7 cellular contexts compared by ENCODE assay signal in the genomic region with DNA sequence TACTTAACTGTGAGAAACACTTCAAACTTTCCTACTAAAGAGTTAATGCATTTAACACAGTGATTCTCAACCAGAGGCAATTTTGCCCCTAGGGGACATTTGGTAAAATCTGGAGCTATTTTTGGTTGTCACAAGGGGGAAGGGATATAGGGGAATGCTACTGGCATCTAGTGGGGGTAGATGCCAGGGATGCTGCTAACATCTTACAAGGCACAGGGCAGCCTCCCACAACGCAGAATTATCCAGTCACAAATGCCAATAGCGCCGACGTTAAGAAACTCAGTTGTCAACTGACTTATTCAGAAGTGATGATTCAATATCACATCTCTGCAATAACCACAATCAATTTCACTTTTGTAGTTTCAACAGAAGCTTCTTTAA. TPM values are rescaled to one million over a fixed set of nuclear protein-coding genes. Genes with fewer than 3 reads are reported as not detected.
A peak's percentile ranks its signal among the peaks of the same experiment; 100 is the strongest.
DNase-seq lines count a peak whose midpoint lies in the region; ATAC-seq and TF ChIP-seq lines count a peak whose summit lies in the region.

No MANE protein-coding gene starts in this region.

- WGBS in esophagus muscularis mucosa = 8% methylated on average over 4 of the region's 4 CpGs
- 9 to 27% methylated on average over 4 of the region's 4 CpGs for WGBS in sigmoid colon, 2 donors

- no peak for TF ChIP-seq POLR2A in esophagus muscularis mucosa (IDR thresholded peaks at IDR 0.05; ENCODE audit: low read depth)
- no peak for TF ChIP-seq POLR2A in sigmoid colon (IDR thresholded peaks at IDR 0.05)

- no peak for TF ChIP-seq EP300 in esophagus muscularis mucosa (IDR thresholded peaks at IDR 0.05)
- TF ChIP-seq EP300 in sigmoid colon (IDR thresholded peaks at IDR 0.05) = no peak

- 0 out of 3 replicates have a peak, but pooled peaks have one; percentile 23 for TF ChIP-seq CTCF in GM12872 (IDR thresholded peaks at IDR 0.05; ENCODE audit: insufficient read depth, low read depth, low read length)
- peak; percentile 25 for TF ChIP-seq CTCF in activated CD8-positive, alpha-beta T cell treated with anti-CD3 and anti-CD28 coated beads for 36 hours (IDR thresholded peaks at IDR 0.05)
- peak in 1 of 3 experiments; percentile 22 for TF ChIP-seq CTCF in esophagus muscularis mucosa (IDR thresholded peaks at IDR 0.05)
- no peak for TF ChIP-seq CTCF in sigmoid colon (IDR thresholded peaks at IDR 0.05)

- H3K4me3 Mint-ChIP-seq in IgD-negative memory B cell = peak overlapping the region; percentile 88 to 96 (median 95)
- H3K4me3 Mint-ChIP-seq in activated CD8-positive, alpha-beta T cell treated with anti-CD3 and anti-CD28 coated beads for 36 hours = peak overlapping the region; percentile 85

- peaks cover 5% of the 10 kb centered on the region for H3K36me3 Mint-ChIP-seq in IgD-negative memory B cell
- H3K36me3 Mint-ChIP-seq in activated CD8-positive, alpha-beta T cell treated with anti-CD3 and anti-CD28 coated beads for 36 hours (ENCODE audit: low read depth) = peaks cover 10% of the 10 kb centered on the region

- H3K27ac ChIP-seq in esophagus muscularis mucosa (replicated peaks in 1 of 4) (peak overlapping the region; percentile 99 to 100 (median 99)), sigmoid colon (peak overlapping the region; percentile 46 to 99 (median 98))

- H3K4me3 ChIP-seq in esophagus muscularis mucosa (peak overlapping the region; percentile 1 to 99 (median 92)), sigmoid colon (peak overlapping the region in 2 of 4 donors; percentile 70 to 80)

- H3K4me1 ChIP-seq in esophagus muscularis mucosa = peaks cover 22 to 58% (median 40%) of the 10 kb centered on the region in 4 donors
- H3K4me1 ChIP-seq in sigmoid colon = peaks cover 0 to 35% (median 23%) of the 10 kb centered on the region in 4 donors

- H3K9me3 ChIP-seq in esophagus muscularis mucosa (no peaks in the 10 kb centered on the region), sigmoid colon (no peaks in the 10 kb centered on the region)

- POLR2A ChIA-PET in activated CD8-positive, alpha-beta T cell treated with anti-CD3 and anti-CD28 coated beads for 36 hours (lab: Charles Lee) = interaction anchor here (0.9 to 4.4 kb wide), 8 partner anchors 15 to 858 kb away, joined by 3 to 21 read pairs (median 5); no protein-coding TSS in a partner anchor

- H3K27me3 ChIP-seq in esophagus muscularis mucosa (no peaks in the 10 kb centered on the region), sigmoid colon (no peaks in the 10 kb centered on the region)

- DNase-seq in activated CD8-positive, alpha-beta T cell treated with anti-CD3 and anti-CD28 coated beads for 36 hours = peak; percentile 79
- DNase-seq in esophagus muscularis mucosa (ENCODE audit: extremely low spot score) = no peak
- DNase-seq in sigmoid colon = no peak
- no peak for DNase-seq in sciatic nerve (ENCODE audit: low spot score)

- H3K4me1 Mint-ChIP-seq in IgD-negative memory B cell = peaks cover 29 to 38% (median 36%) of the 10 kb centered on the region in 3 donors
- H3K4me1 Mint-ChIP-seq in activated CD8-positive, alpha-beta T cell treated with anti-CD3 and anti-CD28 coated beads for 36 hours (ENCODE audit: low read depth) = peaks cover 40% of the 10 kb centered on the region

- intact Hi-C loops in activated CD8-positive, alpha-beta T cell treated with anti-CD3 and anti-CD28 coated beads for 36 hours (cut with micrococcal nuclease) = loop anchor here (5.0 to 10.0 kb wide), 2 partner anchors 82 to 140 kb away; no protein-coding TSS in a partner anchor
- intact Hi-C loops in esophagus muscularis mucosa (cut with DNase I) = loop anchor here (5.0 kb wide), 1 partner anchor 35 kb away; no protein-coding TSS in a partner anchor
- intact Hi-C loops in sigmoid colon (cut with DNase I) = loop anchor here (5.0 to 10.0 kb wide), 2 partner anchors 140 to 448 kb away; a partner anchor contains a TSS
- intact Hi-C loops in sciatic nerve (cut with DNase I) = no loop called here

- no peaks in the 10 kb centered on the region for H3K36me3 ChIP-seq in esophagus muscularis mucosa
- no peaks in the 10 kb centered on the region for H3K36me3 ChIP-seq in sigmoid colon

- H3K27ac Mint-ChIP-seq in IgD-negative memory B cell = peak overlapping the region; percentile 94 to 96 (median 95)
- H3K27ac Mint-ChIP-seq in activated CD8-positive, alpha-beta T cell treated with anti-CD3 and anti-CD28 coated beads for 36 hours = peak overlapping the region; percentile 97

- H3K9me3 Mint-ChIP-seq in IgD-negative memory B cell = no peaks in the 10 kb centered on the region
- no peaks in the 10 kb centered on the region for H3K9me3 Mint-ChIP-seq in activated CD8-positive, alpha-beta T cell treated with anti-CD3 and anti-CD28 coated beads for 36 hours

- H3K27me3 Mint-ChIP-seq in IgD-negative memory B cell = no peaks in the 10 kb centered on the region
- no peaks in the 10 kb centered on the region for H3K27me3 Mint-ChIP-seq in activated CD8-positive, alpha-beta T cell treated with anti-CD3 and anti-CD28 coated beads for 36 hours

- peak; percentile 32 for ATAC-seq in activated CD8-positive, alpha-beta T cell treated with anti-CD3 and anti-CD28 coated beads for 36 hours
- ATAC-seq in sciatic nerve = no peak
- no peak for ATAC-seq in HG02798 (IDR thresholded peaks at IDR 0.05; ENCODE audit: poor library complexity, unreplicated experiment)

- CTCF ChIA-PET in activated CD8-positive, alpha-beta T cell treated with anti-CD3 and anti-CD28 coated beads for 36 hours (lab: Charles Lee) = interaction anchor here (0.8 to 1.7 kb wide), 8 partner anchors 16 to 141 kb away, joined by 3 to 6 read pairs (median 4); no protein-coding TSS in a partner anchor

RNA-seq across cellular contexts. Expression of a gene that starts 2.0 kb away (rescaled TPM):
- polyA plus RNA-seq in IgD-negative memory B cell (20.5 TPM), sigmoid colon (1 to 10 TPM; 3.0 to 4.9 (median 4.4) TPM)
- total RNA-seq in activated CD8-positive, alpha-beta T cell treated with anti-CD3 and anti-CD28 coated beads for 36 hours = 10 to 100 TPM; 20.8 to 21.7 TPM
- total RNA-seq in esophagus muscularis mucosa (10 to 100 TPM; 15.7 to 31.1 (median 24.1) TPM), sigmoid colon (10 to 100 TPM; 17.9 to 40.2 (median 23.3) TPM), sciatic nerve (45.3 TPM)

Comparison
In these comparisons a context has a peak if more than half of its experiments do, and no peak if none do; other contexts are left out.
1. CTCF ChIP-seq: peak in GM12872 (single experiment) and activated CD8-positive, alpha-beta T cell treated with anti-CD3 and anti-CD28 coated beads for 36 hours (single experiment); none in sigmoid colon (0 of 4).